Comparison of ENCODE assay signal across 18 cellular contexts in the genomic region with DNA sequence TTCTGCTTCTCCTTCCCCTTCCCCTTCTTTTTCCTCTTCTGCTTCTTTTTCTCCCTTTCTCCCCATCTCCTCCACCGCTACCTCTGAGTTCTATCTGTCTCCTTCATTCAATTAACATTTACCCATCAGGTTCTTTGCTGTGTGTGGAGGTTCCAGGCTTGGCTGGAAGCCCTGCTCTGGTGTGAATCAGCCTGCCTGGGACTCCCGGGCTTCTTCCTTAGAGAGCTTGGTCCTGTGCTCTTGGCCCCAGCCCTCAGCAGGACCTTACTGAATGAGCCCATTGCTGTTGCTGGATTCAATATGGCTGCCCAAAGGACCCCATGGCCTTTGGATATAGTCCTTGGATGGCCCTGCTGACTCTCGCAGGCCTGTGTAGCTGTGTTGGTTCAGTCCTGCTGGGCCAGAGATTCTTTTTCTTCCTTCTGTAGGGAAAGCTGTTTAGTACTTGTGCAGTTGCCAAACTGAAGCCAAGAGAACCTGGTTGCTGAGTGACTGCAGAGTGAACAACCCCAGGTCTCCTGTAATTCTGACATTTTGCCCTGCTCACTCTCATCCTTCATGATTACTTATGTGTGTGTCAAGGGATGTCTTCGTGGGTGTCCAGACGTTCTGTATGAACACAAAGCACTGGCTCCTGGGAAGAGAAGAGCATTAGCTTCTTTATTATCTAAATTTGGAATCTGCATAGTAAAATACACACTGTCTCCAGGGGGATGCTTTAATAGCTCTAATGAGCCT.
"Had no signal": no experiment of that assay in that cellular context is flagged by ENCODE, and none has a peak within 500 bp of the region (broad histone marks: within the 10 kb centered on the region; RNA-seq: fewer than 3 reads in every experiment).

No MANE protein-coding gene starts in this region.

- ATAC-seq: effector memory CD8-positive, alpha-beta T cell; naive thymus-derived CD4-positive, alpha-beta T cell; stimulated activated naive B cell treated with anti-CD40 and anti-IgM and Interleukin-4, amounts not matched to agents 10 μg/mL and 1 μg/mL and 100 μg/mL, for 72 hours; stimulated activated naive CD8-positive, alpha-beta T cell treated with anti-CD3 and anti-CD28 coated beads, Interleukin-15, amount 100 ng/mL, for 72 hours had no signal

- H3K4me3 ChIP-seq: esophagus squamous epithelium, right atrium auricular region, smooth muscle cell, thoracic aorta had no signal

- DNase-seq: effector memory CD8-positive, alpha-beta T cell; esophagus squamous epithelium; foreskin fibroblast; immature natural killer cell; mesendoderm; naive thymus-derived CD4-positive, alpha-beta T cell; nephron progenitor cell; posterior cingulate gyrus; stimulated activated CD4-positive, alpha-beta T cell treated with anti-CD3 and anti-CD28 coated beads, Interleukin-2, amount 100 ng/mL, for 48 hours; stimulated activated naive B cell treated with anti-CD40 and anti-IgM and Interleukin-4, amounts not matched to agents 10 μg/mL and 1 μg/mL and 100 μg/mL, for 72 hours; stimulated activated naive CD8-positive, alpha-beta T cell treated with anti-CD3 and anti-CD28 coated beads, Interleukin-15, amount 100 ng/mL, for 72 hours; substantia nigra; trophoblast cell had no signal

- H3K27me3 ChIP-seq: esophagus squamous epithelium, right atrium auricular region had no signal

- H3K9me3 ChIP-seq: esophagus squamous epithelium, neutrophil, right atrium auricular region, thoracic aorta had no signal

- H3K27ac ChIP-seq: epithelial cell of prostate, esophagus squamous epithelium, neutrophil, right atrium auricular region, thoracic aorta had no signal

- H3K36me3 ChIP-seq: esophagus squamous epithelium, neutrophil, right atrium auricular region, thoracic aorta had no signal
